In the genomic region with DNA sequence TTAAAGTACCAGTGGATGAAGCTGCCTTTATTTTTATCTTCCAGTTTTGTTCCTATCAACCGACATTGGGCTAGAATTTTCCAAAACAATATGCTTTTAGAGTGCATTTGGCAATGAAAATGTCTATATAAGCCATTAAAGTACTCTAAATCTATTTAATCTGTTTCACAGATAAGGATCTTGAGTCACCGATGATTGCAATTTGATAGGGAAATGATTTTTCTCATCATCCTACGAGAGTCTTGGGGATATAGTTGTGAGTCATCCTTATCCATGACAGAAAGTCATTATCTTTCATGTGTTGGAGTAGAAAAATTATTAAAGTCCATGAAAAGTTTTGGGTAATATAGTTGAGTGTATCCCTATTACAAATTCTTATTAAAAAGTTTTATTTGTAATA, we compare ENCODE assay signal across 24 cellular contexts. TPM values are rescaled to one million over a fixed set of nuclear protein-coding genes. Genes with fewer than 3 reads are reported as not detected.
A peak's percentile ranks its signal among the peaks of the same experiment; 100 is the strongest.
DNase-seq lines count a peak whose midpoint lies in the region; ATAC-seq, FAIRE-seq and TF ChIP-seq lines count a peak whose summit lies in the region.
"Had no signal": no experiment of that assay in that cellular context is flagged by ENCODE, and none has a peak within 500 bp of the region (broad histone marks: within the 10 kb centered on the region; RNA-seq: fewer than 3 reads in every experiment).

No MANE protein-coding gene starts in this region.

- H3K36me3 ChIP-seq in GM23338 (ENCODE audit: insufficient read depth), result peaks cover 5% of the 10 kb centered on the region; the same call in 1 of the 2 replicates
- H3K36me3 ChIP-seq in osteoblast (ENCODE audit: insufficient read depth, low read length), result peaks cover 30% of the 10 kb centered on the region
- peaks cover 0 to 2% of the 10 kb centered on the region in 2 donors for H3K36me3 ChIP-seq in aorta (ENCODE audit: control insufficient read depth in 1 of 2, insufficient read depth in 2 of 2, low read length in 1 of 2)

- no peaks in the 10 kb centered on the region for H3F3A ChIP-seq in GM23338 (replicated peaks; ENCODE audit: low read depth)

- DNase-seq in GM23338 (ENCODE audit: low spot score) (no peak), RCC 7860 (ENCODE audit: low spot score) (no peak), dermis blood vessel endothelial cell (peak; percentile 2), osteoblast (ENCODE audit: insufficient read length, low spot score, missing footprints) (peak; percentile 71), aorta (no peak)
- DNase-seq in activated CD4-positive, alpha-beta T cell treated with anti-CD3 and anti-CD28 coated beads, Interleukin-2, amount 50 U/mL, for 1 hour, result no peak
- DNase-seq in activated T-cell treated with anti-CD3 and anti-CD28 coated beads, Interleukin-2, amount 50 U/mL, for 24 hours, result no peak
- DNase-seq: activated B cell treated with CpG ODN at 0.5 μM for 24 hours; activated CD8-positive, alpha-beta T cell treated with anti-CD3 and anti-CD28 coated beads, Interleukin-2, amount 10 ng/mL, durations not matched to agents 7 days and 5 days; activated T-cell treated with anti-CD3 and anti-CD28 coated beads, Interleukin-2, amount 50 U/mL, for 1 hour; amniotic stem cell; caudate nucleus; CD4-positive, alpha-beta memory T cell; DMS53; kidney glomerular epithelial cell; NCI-H1417; NCI-H524 treated with DMSO at 0.1 percent for 48 hours; stimulated activated CD4-positive, alpha-beta T cell treated with anti-CD3 and anti-CD28 coated beads, Interleukin-12 subunit alpha, Interleukin-12 subunit beta, amount 100 ng/mL, for 4 hours; stimulated activated CD4-positive, alpha-beta T cell treated with anti-CD3 and anti-CD28 coated beads, Interleukin-4, amount 100 ng/mL, for 4 hours; stimulated activated naive CD8-positive, alpha-beta T cell treated with anti-CD3 and anti-CD28 coated beads, Interleukin-15, amount 100 ng/mL, for 72 hours; T-helper 9 cell had no signal

- H3K4me3 Mint-ChIP-seq in GM23338, result no peak overlapping the region
- H3K4me3 Mint-ChIP-seq in activated T-cell treated with anti-CD3 and anti-CD28 coated beads, Interleukin-2, amount 50 U/mL, for 24 hours, result no peak overlapping the region
- H3K4me3 Mint-ChIP-seq: activated B cell treated with CpG ODN at 0.5 μM for 24 hours; activated CD8-positive, alpha-beta T cell treated with anti-CD3 and anti-CD28 coated beads, Interleukin-2, amount 10 ng/mL, durations not matched to agents 7 days and 5 days; stimulated activated naive CD8-positive, alpha-beta T cell treated with anti-CD3 and anti-CD28 coated beads, Interleukin-15, amount 100 ng/mL, for 72 hours had no signal

- H3K9me3 ChIP-seq in osteoblast (ENCODE audit: low read depth, low read length) (no peaks in the 10 kb centered on the region), aorta (ENCODE audit: control insufficient read depth, low read length) (no peaks in the 10 kb centered on the region)
- H3K9me3 ChIP-seq: right atrium auricular region, tibial nerve had no signal

- TF ChIP-seq CTCF in GM23338 (conservative IDR thresholded peaks at IDR 0.05; ENCODE audit: low read depth in 2 of 2) (no peak), osteoblast (IDR thresholded peaks at IDR 0.05; ENCODE audit: extremely low read depth, low read depth, low read length) (no peak)

- H3K9me3 Mint-ChIP-seq in GM23338, result no peaks in the 10 kb centered on the region
- peaks cover 2% of the 10 kb centered on the region for H3K9me3 Mint-ChIP-seq in activated T-cell treated with anti-CD3 and anti-CD28 coated beads, Interleukin-2, amount 50 U/mL, for 24 hours
- H3K9me3 Mint-ChIP-seq: activated B cell treated with CpG ODN at 0.5 μM for 24 hours; CD4-positive, alpha-beta memory T cell had no signal

- intact Hi-C loops in aorta (cut with DNase I), result no loop called here

- H3K79me2 ChIP-seq in GM23338 (replicated peaks; ENCODE audit: insufficient read depth) (peaks cover 91% of the 10 kb centered on the region), osteoblast (ENCODE audit: insufficient read depth, low read length) (peaks cover 10% of the 10 kb centered on the region)

- no peak for ATAC-seq in GM23338
- ATAC-seq in aorta (ENCODE audit: low FRiP score), result no peak
- ATAC-seq: activated CD8-positive, alpha-beta T cell treated with anti-CD3 and anti-CD28 coated beads, Interleukin-2, amount 10 ng/mL, durations not matched to agents 7 days and 5 days; stimulated activated naive CD8-positive, alpha-beta T cell treated with anti-CD3 and anti-CD28 coated beads, Interleukin-15, amount 100 ng/mL, for 72 hours had no signal

- peaks cover 18% of the 10 kb centered on the region for H3K36me3 Mint-ChIP-seq in GM23338 (ENCODE audit: low read depth)
- H3K36me3 Mint-ChIP-seq in activated T-cell treated with anti-CD3 and anti-CD28 coated beads, Interleukin-2, amount 50 U/mL, for 24 hours (ENCODE audit: low read depth), result peaks cover 60% of the 10 kb centered on the region

- H3K27me3 ChIP-seq in GM23338 (ENCODE audit: insufficient read depth) (no peaks in the 10 kb centered on the region), osteoblast (ENCODE audit: insufficient read depth, low read length) (no peaks in the 10 kb centered on the region), aorta (ENCODE audit: control insufficient read depth in 1 of 2, insufficient read depth in 2 of 2, low read length in 1 of 2) (no peaks in the 10 kb centered on the region)
- H3K27me3 ChIP-seq: right atrium auricular region, tibial nerve had no signal

- H3K4me2 ChIP-seq in GM23338, result no peak overlapping the region
- H3K4me2 ChIP-seq in osteoblast (ENCODE audit: insufficient read depth, low read length), result no peak overlapping the region

- peak; percentile 61 for FAIRE-seq in RCC 7860 (lab: Jason Lieb, UNC)
- FAIRE-seq: GM12891 had no signal

- H3K27ac ChIP-seq in GM23338 (ENCODE audit: low read depth) (no peak overlapping the region), osteoblast (ENCODE audit: low read depth, low read length) (no peak overlapping the region), aorta (ENCODE audit: low read depth in 1 of 2, low read length in 2 of 2) (no peak overlapping the region)
- H3K27ac ChIP-seq: right atrium auricular region, tibial nerve had no signal

- peaks cover 52% of the 10 kb centered on the region for H3K4me1 ChIP-seq in GM23338 (ENCODE audit: insufficient read depth)
- no peaks in the 10 kb centered on the region for H3K4me1 ChIP-seq in osteoblast (ENCODE audit: insufficient read depth, low read length)
- H3K4me1 ChIP-seq in aorta (ENCODE audit: control insufficient read depth in 1 of 2, insufficient read depth in 2 of 2, low read length in 2 of 2), result peaks cover 0 to 3% of the 10 kb centered on the region in 2 donors
- H3K4me1 ChIP-seq: right atrium auricular region had no signal

- 0 out of 2 replicates have a peak overlapping the region, but pooled peaks have one; percentile 4 for H3K27ac Mint-ChIP-seq in GM23338
- H3K27ac Mint-ChIP-seq in activated T-cell treated with anti-CD3 and anti-CD28 coated beads, Interleukin-2, amount 50 U/mL, for 24 hours, result no peak overlapping the region
- H3K27ac Mint-ChIP-seq: activated B cell treated with CpG ODN at 0.5 μM for 24 hours; activated CD8-positive, alpha-beta T cell treated with anti-CD3 and anti-CD28 coated beads, Interleukin-2, amount 10 ng/mL, durations not matched to agents 7 days and 5 days; CD4-positive, alpha-beta memory T cell; stimulated activated naive CD8-positive, alpha-beta T cell treated with anti-CD3 and anti-CD28 coated beads, Interleukin-15, amount 100 ng/mL, for 72 hours had no signal

- H3K4me3 ChIP-seq in GM23338 (no peak overlapping the region), osteoblast (ENCODE audit: insufficient read depth, low read length) (no peak overlapping the region), aorta (ENCODE audit: low read length in 2 of 2) (no peak overlapping the region)
- H3K4me3 ChIP-seq: right atrium auricular region, tibial nerve had no signal

- H4K20me1 ChIP-seq in GM23338 (replicated peaks; ENCODE audit: insufficient read depth) (peaks cover 3% of the 10 kb centered on the region; the same call in 1 of the 2 replicates), osteoblast (ENCODE audit: insufficient read depth, low read length) (no peaks in the 10 kb centered on the region)

- 79 to 82% methylated on average over 3 of the region's 3 CpGs for WGBS in aorta, 2 donors

- no peaks in the 10 kb centered on the region for H3K27me3 Mint-ChIP-seq in GM23338 (ENCODE audit: insufficient read depth, low read depth, poor library complexity)
- no peaks in the 10 kb centered on the region for H3K27me3 Mint-ChIP-seq in activated T-cell treated with anti-CD3 and anti-CD28 coated beads, Interleukin-2, amount 50 U/mL, for 24 hours
- H3K27me3 Mint-ChIP-seq: activated B cell treated with CpG ODN at 0.5 μM for 24 hours; CD4-positive, alpha-beta memory T cell; stimulated activated naive CD8-positive, alpha-beta T cell treated with anti-CD3 and anti-CD28 coated beads, Interleukin-15, amount 100 ng/mL, for 72 hours had no signal

- H3K4me1 Mint-ChIP-seq in GM23338, result peaks cover 40% of the 10 kb centered on the region
- H3K4me1 Mint-ChIP-seq in activated T-cell treated with anti-CD3 and anti-CD28 coated beads, Interleukin-2, amount 50 U/mL, for 24 hours (ENCODE audit: low read depth), result peaks cover 39% of the 10 kb centered on the region

- H2AFZ ChIP-seq in GM23338 (no peak overlapping the region), osteoblast (ENCODE audit: low read length) (no peak overlapping the region)

- H3K9me2 ChIP-seq in GM23338 (ENCODE audit: insufficient read depth), result no peaks in the 10 kb centered on the region

TF ChIP-seq in GM23338, 12 proteins besides CTCF, POLR2A, EP300 and RAD21 (continues in another document):
- TF ChIP-seq, protein P1, sequence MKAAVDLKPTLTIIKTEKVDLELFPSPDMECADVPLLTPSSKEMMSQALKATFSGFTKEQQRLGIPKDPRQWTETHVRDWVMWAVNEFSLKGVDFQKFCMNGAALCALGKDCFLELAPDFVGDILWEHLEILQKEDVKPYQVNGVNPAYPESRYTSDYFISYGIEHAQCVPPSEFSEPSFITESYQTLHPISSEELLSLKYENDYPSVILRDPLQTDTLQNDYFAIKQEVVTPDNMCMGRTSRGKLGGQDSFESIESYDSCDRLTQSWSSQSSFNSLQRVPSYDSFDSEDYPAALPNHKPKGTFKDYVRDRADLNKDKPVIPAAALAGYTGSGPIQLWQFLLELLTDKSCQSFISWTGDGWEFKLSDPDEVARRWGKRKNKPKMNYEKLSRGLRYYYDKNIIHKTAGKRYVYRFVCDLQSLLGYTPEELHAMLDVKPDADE (IDR thresholded peaks at IDR 0.05), result no peak
- TF ChIP-seq CREB1 (CRISPR knock-in tag; IDR thresholded peaks at IDR 0.05; ENCODE audit: low read depth), result no peak
- TF ChIP-seq STAT1 (IDR thresholded peaks at IDR 0.05; ENCODE audit: unreplicated experiment), result no peak
- no peak for TF ChIP-seq ZNF331 (CRISPR knock-in tag; IDR thresholded peaks at IDR 0.05; ENCODE audit: low read depth)
- no peak for TF ChIP-seq JUNB (IDR thresholded peaks at IDR 0.05; ENCODE audit: unreplicated experiment)

RNA-seq across cellular contexts. Expression of gene SLC39A10, which starts 26.1 kb away (rescaled TPM):
- 261 and 263 TPM in 2 replicates for total RNA-seq in GM23338 (2014; rRNA removed; shearing (Covaris generic))
- polyA plus RNA-seq in GM23338 (2016; fragmentation: Nextera tagmentation; extraction: Ambion mirVana), result 344 and 356 TPM in 2 replicates
- 32.9 and 34.7 TPM in 2 replicates for total RNA-seq in dermis blood vessel endothelial cell
- total RNA-seq in osteoblast, result 31.8 and 38.0 TPM in 2 replicates
- 10 to 100 TPM; 24.2 to 28.4 TPM for total RNA-seq in aorta
- polyA plus RNA-seq in aorta, result 1 to 10 TPM; 1.8 to 3.7 TPM

Comparison
In these comparisons a context has a peak if more than half of its experiments do, and no peak if none do; other contexts are left out.
1. DNase-seq: peak in dermis blood vessel endothelial cell (single experiment) and osteoblast (single experiment); none in GM23338 (single experiment), RCC 7860 (single experiment), aorta (0 of 2), activated CD4-positive, alpha-beta T cell treated with anti-CD3 and anti-CD28 coated beads, Interleukin-2, amount 50 U/mL, for 1 hour (single experiment) and activated T-cell treated with anti-CD3 and anti-CD28 coated beads, Interleukin-2, amount 50 U/mL, for 24 hours (single experiment).